Comparison of ENCODE assay signal across 15 cellular contexts in the genomic region with DNA sequence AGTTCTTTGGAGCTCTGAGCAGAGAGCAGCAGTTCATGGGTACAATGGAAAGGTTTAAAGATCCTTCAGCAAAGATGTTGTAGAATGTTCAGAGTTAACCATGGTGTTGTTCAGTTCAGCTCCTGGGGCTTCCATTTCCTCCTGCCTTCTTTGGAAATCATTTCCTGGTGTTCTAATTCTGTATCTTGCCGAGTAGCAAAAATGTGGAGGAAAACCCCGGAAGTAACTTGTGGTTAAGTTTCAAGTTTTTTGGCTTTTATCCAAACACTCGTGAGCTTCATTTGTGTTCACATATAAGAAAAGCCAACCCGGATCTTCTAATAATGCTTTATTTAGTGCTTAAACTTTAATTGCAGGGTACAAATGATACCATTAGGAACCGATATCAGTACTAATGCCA. TPM values are rescaled to one million over a fixed set of nuclear protein-coding genes. Genes with fewer than 3 reads are reported as not detected.
DNase-seq lines count a peak whose midpoint lies in the region; ATAC-seq and TF ChIP-seq lines count a peak whose summit lies in the region.
"Had no signal": no experiment of that assay in that cellular context is flagged by ENCODE, and none has a peak within 500 bp of the region (broad histone marks: within the 10 kb centered on the region; RNA-seq: fewer than 3 reads in every experiment).

No MANE protein-coding gene starts in this region.

- CTCF ChIA-PET in Calu3 (lab: Charles Lee) = no interaction called here

- H3K9ac ChIP-seq in iPS-20b (ENCODE audit: low read depth, low read length) = no peak overlapping the region

- H3K4me1 Mint-ChIP-seq in Calu3 (ENCODE audit: low read depth, unreplicated experiment) = peaks cover 7% of the 10 kb centered on the region

- no peaks in the 10 kb centered on the region for H3K36me3 Mint-ChIP-seq in Calu3 (ENCODE audit: insufficient read depth, unreplicated experiment)
- H3K36me3 Mint-ChIP-seq: CD14-positive monocyte; naive thymus-derived CD8-positive, alpha-beta T cell had no signal

- H3K4me3 ChIP-seq in iPS-20b (ENCODE audit: low read length) = no peak overlapping the region; the same call in 1 of the 2 replicates
- H3K4me3 ChIP-seq: right atrium auricular region had no signal

- intact Hi-C loops in Calu3 (cut with micrococcal nuclease; ENCODE audit: unreplicated experiment) = no loop called here

- peak overlapping the region; percentile 39 for H3K27ac ChIP-seq in iPS-20b (ENCODE audit: low read length)
- H3K27ac ChIP-seq: right atrium auricular region had no signal

- no peaks in the 10 kb centered on the region for H3K9me3 Mint-ChIP-seq in Calu3 (ENCODE audit: low read depth, unreplicated experiment)

- no peaks in the 10 kb centered on the region for H3K36me3 ChIP-seq in iPS-20b (ENCODE audit: insufficient read depth, low read depth, low read length)
- H3K36me3 ChIP-seq: right atrium auricular region had no signal

- no TSS peak for BruUV-seq in Calu3 (replicated peaks; lab: Mats Ljungman, UMichigan)

- H3K4me1 ChIP-seq in iPS-20b (ENCODE audit: insufficient read depth, low read length) = peaks cover 35% of the 10 kb centered on the region
- H3K4me1 ChIP-seq: right atrium auricular region had no signal

- peaks cover 5% of the 10 kb centered on the region; the same call in 1 of the 2 replicates for H3K9me3 ChIP-seq in iPS-20b (ENCODE audit: insufficient read depth, low read depth, low read length)
- H3K9me3 ChIP-seq: right atrium auricular region had no signal

- no peak for TF ChIP-seq CTCF in Calu3 (IDR thresholded peaks at IDR 0.05; ENCODE audit: unreplicated experiment)

- H3K4me3 Mint-ChIP-seq in Calu3 (ENCODE audit: low read depth, unreplicated experiment) = no peak overlapping the region
- H3K4me3 Mint-ChIP-seq: naive thymus-derived CD8-positive, alpha-beta T cell had no signal

- no peaks in the 10 kb centered on the region for H3K27me3 ChIP-seq in iPS-20b (ENCODE audit: insufficient read depth, low read length)
- H3K27me3 ChIP-seq: right atrium auricular region had no signal

- no peak overlapping the region for H3K27ac Mint-ChIP-seq in Calu3 (ENCODE audit: unreplicated experiment)
- H3K27ac Mint-ChIP-seq: CD14-positive monocyte; naive thymus-derived CD8-positive, alpha-beta T cell had no signal

- DNase-seq in Calu3 (peak; percentile 4), LHCN-M2 (ENCODE audit: low read depth) (peak; percentile 27), amniotic epithelial cell (ENCODE audit: low read depth) (peak; percentile 8), iPS-NIHi11 (ENCODE audit: low spot score) (no peak), AG08396 (ENCODE audit: low spot score) (no peak)
- DNase-seq: activated CD4-positive, alpha-beta T cell treated with anti-CD3 and anti-CD28 coated beads, Interleukin-2, amount 50 U/mL, for 1 hour; aorta; head of caudate nucleus; NCI-H2171 had no signal

- ATAC-seq in GM18909 (IDR thresholded peaks at IDR 0.05; ENCODE audit: poor library complexity, unreplicated experiment) = no peak
- no peak for ATAC-seq in HG03280 (IDR thresholded peaks at IDR 0.05; ENCODE audit: unreplicated experiment)
- ATAC-seq: naive thymus-derived CD8-positive, alpha-beta T cell had no signal

- no peaks in the 10 kb centered on the region for H3K27me3 Mint-ChIP-seq in Calu3 (ENCODE audit: unreplicated experiment)
- H3K27me3 Mint-ChIP-seq: naive thymus-derived CD8-positive, alpha-beta T cell had no signal

RNA-seq across cellular contexts. Expression of gene ARX, which starts 33.6 kb away (rescaled TPM):
- total RNA-seq in Calu3 (2022) (not detected in 2 replicates), LHCN-M2 (2014; rRNA removed) (0.06 TPM in 1 of 2 replicates, not detected in the other)
- 0.02 TPM for polyA plus RNA-seq in LHCN-M2 (2012)
- total RNA-seq: aorta; naive thymus-derived CD8-positive, alpha-beta T cell; right atrium auricular region had no signal
- polyA plus RNA-seq: aorta; CD14-positive monocyte; naive thymus-derived CD8-positive, alpha-beta T cell had no signal

Comparison
In these comparisons a context has a peak if more than half of its experiments do, and no peak if none do; other contexts are left out.
1. DNase-seq: peak in Calu3 (single experiment), LHCN-M2 (single experiment) and amniotic epithelial cell (single experiment); none in iPS-NIHi11 (single experiment) and AG08396 (single experiment).